Comparison of ENCODE assay signal across 33 cellular contexts in the genomic region with DNA sequence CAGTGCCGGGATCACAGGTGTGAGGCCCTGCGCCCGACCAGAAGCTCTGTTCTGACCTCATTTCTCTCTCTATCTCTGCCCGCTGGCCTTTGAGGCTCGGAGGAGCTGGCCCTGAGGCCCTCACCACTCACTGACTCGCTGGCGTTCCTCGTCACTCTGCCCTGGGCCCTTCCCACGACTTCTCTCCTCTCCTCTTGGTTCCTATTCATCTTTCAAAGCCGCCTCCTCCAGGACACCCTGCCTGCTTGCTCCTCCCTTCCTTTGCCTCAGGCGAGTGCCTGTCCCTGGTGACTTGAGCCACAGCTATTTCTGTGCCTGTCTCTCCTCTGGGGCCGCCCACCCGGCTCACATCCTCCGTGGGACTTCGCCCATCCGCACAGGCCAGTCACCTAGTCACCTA. TPM values are rescaled to one million over a fixed set of nuclear protein-coding genes. Genes with fewer than 3 reads are reported as not detected.
"Had no signal": no experiment of that assay in that cellular context is flagged by ENCODE, and none has a peak within 500 bp of the region (broad histone marks: within the 10 kb centered on the region; RNA-seq: fewer than 3 reads in every experiment).

No MANE protein-coding gene starts in this region.

- DNase-seq: activated CD4-positive, alpha-beta T cell treated with anti-CD3 and anti-CD28 coated beads, Interleukin-2, amount 10 ng/mL, durations not matched to agents 24 days and 14 days; activated CD4-positive, alpha-beta T cell treated with anti-CD3 and anti-CD28 coated beads, Interleukin-2, amount 50 U/mL, for 4 hours; activated CD8-positive, alpha-beta T cell treated with anti-CD3 and anti-CD28 coated beads for 36 hours; activated gamma-delta T cell treated with Interleukin-2 at 50 U/mL for 16 hours; activated naive CD4-positive, alpha-beta T cell treated with anti-CD3 and anti-CD28 coated beads for 36 hours; activated T-cell treated with anti-CD3 and anti-CD28 coated beads, Interleukin-2, amount 50 U/mL, for 24 hours; caudate nucleus; cerebellar nuclear complex; MM.1S; MV-4-11; NCI-H1092; NCI-H1436 treated with DMSO at 0.1 percent for 48 hours; NCI-H187; NCI-H2029 treated with DMSO at 0.1 percent for 48 hours; NCI-H2107; NCI-H2171; NCI-H510A; NCI-H526; NCI-H748 treated with DMSO at 0.1 percent for 48 hours; NK-92 treated with Interleukin-12 subunit alpha and Interleukin-12 subunit beta, amount 100 ng/mL, for 24 hours; PC-9; Right ventricle myocardium superior; T1000; WERI-Rb-1 had no signal

- H3K27me3 Mint-ChIP-seq: activated CD4-positive, alpha-beta T cell treated with anti-CD3 and anti-CD28 coated beads, Interleukin-2, amount 10 ng/mL, durations not matched to agents 24 days and 14 days; activated CD8-positive, alpha-beta T cell treated with anti-CD3 and anti-CD28 coated beads for 36 hours; brain had no signal

- ATAC-seq: activated CD8-positive, alpha-beta T cell treated with anti-CD3 and anti-CD28 coated beads for 36 hours; activated naive CD4-positive, alpha-beta T cell treated with anti-CD3 and anti-CD28 coated beads, Interleukin-2, amount 50 U/mL, for 72 hours had no signal

- H3K36me3 Mint-ChIP-seq: activated naive CD4-positive, alpha-beta T cell treated with anti-CD3 and anti-CD28 coated beads, Interleukin-2, amount 50 U/mL, for 72 hours; brain had no signal

- H3K4me1 Mint-ChIP-seq: activated CD4-positive, alpha-beta T cell treated with anti-CD3 and anti-CD28 coated beads, Interleukin-2, amount 10 ng/mL, durations not matched to agents 24 days and 14 days had no signal

- H3K27ac ChIP-seq: adrenal gland, KMS-11, PC-9, WERI-Rb-1 had no signal

- H3K4me3 Mint-ChIP-seq: activated CD4-positive, alpha-beta T cell treated with anti-CD3 and anti-CD28 coated beads, Interleukin-2, amount 10 ng/mL, durations not matched to agents 24 days and 14 days; activated CD8-positive, alpha-beta T cell treated with anti-CD3 and anti-CD28 coated beads for 36 hours; activated naive CD4-positive, alpha-beta T cell treated with anti-CD3 and anti-CD28 coated beads for 36 hours; activated T-cell treated with anti-CD3 and anti-CD28 coated beads, Interleukin-2, amount 50 U/mL, for 24 hours had no signal

- H3K27ac Mint-ChIP-seq: activated CD4-positive, alpha-beta T cell treated with anti-CD3 and anti-CD28 coated beads, Interleukin-2, amount 10 ng/mL, durations not matched to agents 24 days and 14 days; activated CD8-positive, alpha-beta T cell treated with anti-CD3 and anti-CD28 coated beads for 36 hours; activated naive CD4-positive, alpha-beta T cell treated with anti-CD3 and anti-CD28 coated beads for 36 hours; activated naive CD4-positive, alpha-beta T cell treated with anti-CD3 and anti-CD28 coated beads, Interleukin-2, amount 50 U/mL, for 72 hours; activated T-cell treated with anti-CD3 and anti-CD28 coated beads, Interleukin-2, amount 50 U/mL, for 24 hours had no signal

- H3K9me3 Mint-ChIP-seq: activated CD4-positive, alpha-beta T cell treated with anti-CD3 and anti-CD28 coated beads, Interleukin-2, amount 10 ng/mL, durations not matched to agents 24 days and 14 days; activated CD8-positive, alpha-beta T cell treated with anti-CD3 and anti-CD28 coated beads for 36 hours; activated naive CD4-positive, alpha-beta T cell treated with anti-CD3 and anti-CD28 coated beads for 36 hours; activated naive CD4-positive, alpha-beta T cell treated with anti-CD3 and anti-CD28 coated beads, Interleukin-2, amount 50 U/mL, for 72 hours; activated T-cell treated with anti-CD3 and anti-CD28 coated beads, Interleukin-2, amount 50 U/mL, for 24 hours had no signal

RNA-seq across cellular contexts. Expression of a gene that starts 17.3 kb away (rescaled TPM):
- total RNA-seq: activated CD4-positive, alpha-beta T cell treated with anti-CD3 and anti-CD28 coated beads, Interleukin-2, amount 10 ng/mL, durations not matched to agents 24 days and 14 days; activated CD8-positive, alpha-beta T cell treated with anti-CD3 and anti-CD28 coated beads for 36 hours; activated naive CD4-positive, alpha-beta T cell treated with anti-CD3 and anti-CD28 coated beads for 36 hours; activated naive CD4-positive, alpha-beta T cell treated with anti-CD3 and anti-CD28 coated beads, Interleukin-2, amount 50 U/mL, for 72 hours; bronchial epithelial cell; LHCN-M2; OCI-LY7; PC-9; Right ventricle myocardium superior; T-helper 1 cell treated with Interleukin-12 subunit alpha and Interleukin-12 subunit beta and Interleukin-4 antibody, amounts not matched to agents 30 ng/mL and 1 ng/mL, for 36 hours; T-helper 2 cell treated with Interferon-gamma antibody and Interleukin-4, amounts not matched to agents 100 ng/mL and 5 ng/mL, for 36 hours had no signal
